In the genomic region with DNA sequence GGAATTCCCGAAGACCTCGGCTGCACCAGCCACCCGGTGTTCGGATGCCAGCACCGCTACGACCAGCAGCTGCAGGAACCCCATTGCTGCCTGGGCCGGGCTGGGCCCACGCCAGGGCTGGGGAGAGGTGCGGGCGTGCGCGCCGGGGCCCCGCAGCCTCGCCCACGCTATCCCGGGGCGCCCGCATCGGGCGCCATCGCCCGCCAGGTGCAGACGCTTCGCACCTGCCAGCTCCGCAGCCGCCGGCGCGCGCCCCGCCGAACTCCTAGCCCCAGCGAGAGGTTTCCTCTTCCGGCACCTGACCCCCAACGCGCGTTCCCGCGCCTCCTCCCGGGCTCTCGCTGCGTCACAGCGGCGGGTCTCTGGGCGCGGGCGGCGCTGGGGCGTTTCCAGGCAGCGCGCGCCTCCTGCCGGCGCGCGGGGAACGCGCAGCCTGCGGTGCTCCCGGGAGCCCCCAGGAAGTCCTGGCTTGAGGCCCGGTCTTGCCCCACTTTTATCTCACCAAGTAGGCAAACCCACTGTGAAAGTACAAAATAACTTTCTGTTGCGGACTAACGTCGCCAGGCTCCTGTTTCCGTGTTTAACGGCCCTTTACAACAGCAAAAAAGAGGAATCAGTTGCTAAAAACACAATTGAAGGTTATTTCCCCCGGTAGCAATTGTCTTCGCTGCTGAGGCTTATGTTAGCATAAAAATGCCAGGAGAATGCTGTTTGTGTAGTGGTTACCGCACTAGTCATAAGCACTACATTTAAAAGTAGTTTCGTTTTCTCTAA, we compare ENCODE assay signal across 8 cellular contexts. TPM values are rescaled to one million over a fixed set of nuclear protein-coding genes. Genes with fewer than 3 reads are reported as not detected.
A peak's percentile ranks its signal among the peaks of the same experiment; 100 is the strongest.
DNase-seq lines count a peak whose midpoint lies in the region; ATAC-seq, FAIRE-seq and TF ChIP-seq lines count a peak whose summit lies in the region.

A gene with protein sequence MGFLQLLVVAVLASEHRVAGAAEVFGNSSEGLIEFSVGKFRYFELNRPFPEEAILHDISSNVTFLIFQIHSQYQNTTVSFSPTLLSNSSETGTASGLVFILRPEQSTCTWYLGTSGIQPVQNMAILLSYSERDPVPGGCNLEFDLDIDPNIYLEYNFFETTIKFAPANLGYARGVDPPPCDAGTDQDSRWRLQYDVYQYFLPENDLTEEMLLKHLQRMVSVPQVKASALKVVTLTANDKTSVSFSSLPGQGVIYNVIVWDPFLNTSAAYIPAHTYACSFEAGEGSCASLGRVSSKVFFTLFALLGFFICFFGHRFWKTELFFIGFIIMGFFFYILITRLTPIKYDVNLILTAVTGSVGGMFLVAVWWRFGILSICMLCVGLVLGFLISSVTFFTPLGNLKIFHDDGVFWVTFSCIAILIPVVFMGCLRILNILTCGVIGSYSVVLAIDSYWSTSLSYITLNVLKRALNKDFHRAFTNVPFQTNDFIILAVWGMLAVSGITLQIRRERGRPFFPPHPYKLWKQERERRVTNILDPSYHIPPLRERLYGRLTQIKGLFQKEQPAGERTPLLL (minus strand): TSS at position 300 of the 774 bp plus-strand sequence. CDS start 216 bp downstream, at position 84.

- H3K27me3 ChIP-seq in BJ (ENCODE audit: control insufficient read depth, insufficient read depth, low read length), result no peaks in the 10 kb centered on the region

- peak; percentile 85 for ATAC-seq in HG03442 (IDR thresholded peaks at IDR 0.05; ENCODE audit: unreplicated experiment)

- POLR2A ChIA-PET in BJ (lab: Charles Lee), result interaction anchor here (0.6 kb wide), 1 partner anchor 12 kb away, joined by 6 read pairs; no protein-coding TSS in a partner anchor

- CTCF ChIA-PET in BJ (lab: Yijun Ruan, JAX), result interaction anchor here (0.7 to 4.9 kb wide), 27 partner anchors 8 to 309 kb away, joined by 3 to 67 read pairs (median 4); a partner anchor contains a TSS

- DNase-seq in BJ (ENCODE audit: low read depth), result peak; percentile 24
- DNase-seq in GM19239 (ENCODE audit: insufficient read length, low spot score), result peak; percentile 79
- DNase-seq in NCI-H510A (lab: John Stamatoyannopoulos, UW), result peak; percentile 90
- peak; percentile 90 for DNase-seq in activated CD4-positive, alpha-beta T cell treated with anti-CD3 and anti-CD28 coated beads for 24 hours (ENCODE audit: low read depth in 2 of 2)
- DNase-seq in choroid plexus epithelial cell (ENCODE audit: low read depth), result peak; percentile 91
- peak; percentile 84 for DNase-seq in kidney glomerular epithelial cell (lab: John Stamatoyannopoulos, UW)
- DNase-seq in stimulated activated CD4-positive, alpha-beta T cell treated with anti-CD3 and anti-CD28 coated beads, Interleukin-1b, Interleukin-23, amount 100 ng/mL, for 1 hour (ENCODE audit: low read depth in 2 of 2), result peak; percentile 82 to 88

- no peak for FAIRE-seq in GM19239 (lab: Jason Lieb, UNC)

- H3K4me3 ChIP-seq in BJ (ENCODE audit: low read depth, low read length), result peak within 1 kb of the TSS; percentile 89
- peak within 1 kb of the TSS; percentile 89 for H3K4me3 ChIP-seq in choroid plexus epithelial cell (ENCODE audit: low read depth, low read length)

- peak; percentile 69 for TF ChIP-seq CTCF in BJ (IDR thresholded peaks at IDR 0.05; ENCODE audit: insufficient read depth, low read depth, low read length)
- TF ChIP-seq CTCF in choroid plexus epithelial cell (conservative IDR thresholded peaks at IDR 0.05; ENCODE audit: low read depth, low read length), result peak; percentile 65

- H3K36me3 ChIP-seq in BJ (ENCODE audit: control insufficient read depth, insufficient read depth, low read length), result no peaks in the 10 kb centered on the region

RNA-seq across cellular contexts. Expression of the gene that starts here (rescaled TPM):
- 75.2 and 111 TPM in 2 replicates for polyA plus RNA-seq in BJ (2011; rRNA removed)
- 49.5 and 54.7 TPM in 2 replicates for polyA minus RNA-seq in BJ (2011; rRNA and poly(A)+ RNA removed)

Comparison
In these comparisons a context has a peak if more than half of its experiments do, and no peak if none do; other contexts are left out.
1. Peak in every context shown above with its lines: DNase-seq, ATAC-seq and H3K4me3 ChIP-seq.
2. DNase-seq: peak in every context shown above with its lines; median percentile 91 in choroid plexus epithelial cell; 90 in NCI-H510A; 90 in activated CD4-positive, alpha-beta T cell treated with anti-CD3 and anti-CD28 coated beads for 24 hours; 85 in stimulated activated CD4-positive, alpha-beta T cell treated with anti-CD3 and anti-CD28 coated beads, Interleukin-1b, Interleukin-23, amount 100 ng/mL, for 1 hour; 84 in kidney glomerular epithelial cell; 79 in GM19239; 24 in BJ.